In the genomic region with DNA sequence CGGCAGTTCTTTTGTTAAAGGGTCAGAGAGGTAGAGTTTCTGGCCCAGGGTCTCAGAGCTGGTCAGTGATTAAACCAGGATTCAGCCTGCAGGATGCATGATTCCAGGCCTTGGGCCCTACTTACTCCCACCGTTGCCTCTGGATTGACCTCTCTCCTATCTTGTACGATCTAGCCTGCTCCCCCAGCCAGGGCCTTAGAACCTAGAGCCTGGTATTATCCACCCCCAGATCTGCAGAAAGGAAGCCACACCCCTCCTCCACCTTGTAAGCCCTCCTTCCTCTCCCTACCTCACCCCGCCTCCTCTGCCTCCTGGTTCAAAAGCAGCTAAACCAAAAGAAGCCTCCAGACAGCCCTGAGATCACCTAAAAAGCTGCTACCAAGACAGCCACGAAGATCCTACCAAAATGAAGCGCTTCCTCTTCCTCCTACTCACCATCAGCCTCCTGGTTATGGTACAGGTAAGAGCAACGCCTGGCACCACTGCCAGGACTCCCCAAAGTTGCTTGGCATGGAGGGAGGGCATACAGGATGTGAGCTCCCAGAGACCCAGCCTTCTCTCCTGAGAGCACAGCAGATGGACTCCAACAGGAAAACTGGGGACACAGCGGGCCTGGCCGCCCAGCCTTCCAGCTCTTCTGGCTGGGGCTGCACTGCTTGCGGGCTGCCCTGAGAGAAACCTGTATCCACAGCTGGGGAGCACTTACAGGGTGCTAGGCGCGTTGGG, we compare ENCODE assay signal across 7 cellular contexts.
DNase-seq lines count a peak whose midpoint lies in the region; ATAC-seq lines count a peak whose summit lies in the region.

A gene with protein sequence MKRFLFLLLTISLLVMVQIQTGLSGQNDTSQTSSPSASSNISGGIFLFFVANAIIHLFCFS (plus strand): TSS at position 347 of the 726 bp plus-strand sequence. CDS start 60 bp downstream, at position 407.

- peak; percentile 46 to 86 (median 54) for DNase-seq in T-helper 1 cell
- peak; percentile 60 for DNase-seq in activated naive CD8-positive, alpha-beta T cell treated with anti-CD3 and anti-CD28 coated beads, Interleukin-2, amount 50 U/mL, for 16 hours (ENCODE audit: low read depth, low spot score)
- DNase-seq in stimulated activated CD4-positive, alpha-beta T cell treated with anti-CD3 and anti-CD28 coated beads, Interleukin-12 subunit alpha, Interleukin-12 subunit beta, amount 100 ng/mL, for 4 hours, result peak; percentile 53
- DNase-seq in NCI-H2029 (lab: John Stamatoyannopoulos, UW), result no peak

- ATAC-seq in GM21737 (IDR thresholded peaks at IDR 0.05; ENCODE audit: unreplicated experiment) (peak; percentile 41), GM18909 (IDR thresholded peaks at IDR 0.05; ENCODE audit: poor library complexity, unreplicated experiment) (no peak), GM18519 (IDR thresholded peaks at IDR 0.05; ENCODE audit: low FRiP score, unreplicated experiment) (no peak)
